8 cellular contexts compared by ENCODE assay signal in genomic region chr20:45835230-45836224, GRCh38. TPM values are rescaled to one million over a fixed set of nuclear protein-coding genes. Genes with fewer than 3 reads are reported as not detected.
A peak's percentile ranks its signal among the peaks of the same experiment; 100 is the strongest.
DNase-seq lines count a peak whose midpoint lies in the region.

No MANE protein-coding gene starts in this region.

- H3K27me3 ChIP-seq in GM23248 (replicated peaks; ENCODE audit: insufficient read depth) = no peaks in the 10 kb centered on the region

- in situ Hi-C loops in GM23248 (cut with MboI) = no loop called here
- in situ Hi-C loops in G401 (cut with HindIII; ENCODE audit: low sequenced_read_pairs) = no loop called here

- no peaks in the 10 kb centered on the region for H3K9me2 ChIP-seq in GM23248 (ENCODE audit: insufficient read depth)

- peak; percentile 95 for DNase-seq in GM23248
- DNase-seq in SIG-M5 (lab: John Stamatoyannopoulos, UW) = peak; percentile 10
- peak; percentile 76 for DNase-seq in fibroblast of peridontal ligament (ENCODE audit: extremely low read depth)
- DNase-seq in skeletal muscle cell (ENCODE audit: low read depth) = no peak
- no peak for DNase-seq in activated CD4-positive, CD25-positive, alpha-beta regulatory T cell treated with anti-CD3 and anti-CD28 coated beads, Interleukin-2, amount 50 U/mL, for 72 hours
- no peak for DNase-seq in NCI-H446 (lab: John Stamatoyannopoulos, UW)
- DNase-seq in T-helper 9 cell = no peak
- no peak for DNase-seq in G401 (ENCODE audit: low spot score)

- peak overlapping the region; percentile 6; the same call in 1 of the 2 replicates for H2AFZ ChIP-seq in GM23248

- peaks cover 32% of the 10 kb centered on the region for H3K4me1 ChIP-seq in GM23248 (ENCODE audit: insufficient read depth)

- H3K4me3 ChIP-seq in GM23248 (peak overlapping the region; percentile 92), skeletal muscle cell (ENCODE audit: low read depth, low read length) (peak overlapping the region; percentile 74)

- H3K4me2 ChIP-seq in GM23248 (ENCODE audit: unreplicated experiment) = peak overlapping the region; percentile 96

- no peaks in the 10 kb centered on the region for H4K20me1 ChIP-seq in GM23248 (ENCODE audit: insufficient read depth)

- H3F3A ChIP-seq in GM23248 (ENCODE audit: insufficient read depth) = peaks cover 37% of the 10 kb centered on the region; the same call in 1 of the 2 replicates

- peak overlapping the region; percentile 95 for H3K9ac ChIP-seq in GM23248

- H3K36me3 ChIP-seq in GM23248 (ENCODE audit: low read depth) = peaks cover 9% of the 10 kb centered on the region; the same call in 1 of the 2 replicates

- H3K79me2 ChIP-seq in GM23248 (ENCODE audit: insufficient read depth) = peaks cover 56% of the 10 kb centered on the region

- peak overlapping the region; percentile 97 for H3K27ac ChIP-seq in GM23248

- 4% methylated on average over 10 of the region's 10 CpGs for WGBS in GM23248 (ENCODE audit: low coverage in 1 of 2, low lambda C conversion rate in 2 of 2, missing lambda C conversion rate in 2 of 2), 2 experiments

- no peaks in the 10 kb centered on the region for H3K9me3 ChIP-seq in GM23248 (ENCODE audit: low read depth)

RNA-seq across cellular contexts. Expression of gene SNX21, which starts 1.9 kb away (rescaled TPM):
- 88.4 and 100 TPM in 2 replicates for total RNA-seq in GM23248 (2014; rRNA removed; shearing (Covaris generic))
- 50.9 and 54.7 TPM in 2 replicates for polyA plus RNA-seq in GM23248 (2016; fragmentation: Nextera tagmentation; extraction: Ambion mirVana)
- total RNA-seq in G401 (2014; rRNA removed; shearing (Covaris generic)) = 26.5 and 45.6 TPM in 2 replicates

RNA-seq across cellular contexts. Expression of gene TNNC2, which starts 8.4 kb away (rescaled TPM):
- not detected in 2 replicates for total RNA-seq in GM23248 (2014; rRNA removed; shearing (Covaris generic))
- 0.83 and 1.1 TPM in 2 replicates for polyA plus RNA-seq in GM23248 (2016; fragmentation: Nextera tagmentation; extraction: Ambion mirVana)
- total RNA-seq in G401 (2014; rRNA removed; shearing (Covaris generic)) = 1.3 and 1.8 TPM in 2 replicates

RNA-seq across cellular contexts. Expression of gene ACOT8, which starts 21.7 kb away (rescaled TPM):
- 37.2 and 55.2 TPM in 2 replicates for total RNA-seq in GM23248 (2014; rRNA removed; shearing (Covaris generic))
- 30.0 and 32.9 TPM in 2 replicates for polyA plus RNA-seq in GM23248 (2016; fragmentation: Nextera tagmentation; extraction: Ambion mirVana)
- total RNA-seq in G401 (2014; rRNA removed; shearing (Covaris generic)) = 32.4 and 43.3 TPM in 2 replicates

RNA-seq across cellular contexts. Expression of gene ZSWIM3, which starts 21.9 kb away (rescaled TPM):
- total RNA-seq in GM23248 (2014; rRNA removed; shearing (Covaris generic)) = 4.3 and 5.3 TPM in 2 replicates
- 1.9 and 2.0 TPM in 2 replicates for polyA plus RNA-seq in GM23248 (2016; fragmentation: Nextera tagmentation; extraction: Ambion mirVana)
- total RNA-seq in G401 (2014; rRNA removed; shearing (Covaris generic)) = 2.9 and 4.9 TPM in 2 replicates

RNA-seq across cellular contexts. Expression of gene UBE2C, which starts 23.1 kb away (rescaled TPM):
- total RNA-seq in GM23248 (2014; rRNA removed; shearing (Covaris generic)) = 33.8 and 38.8 TPM in 2 replicates
- 69.2 and 78.4 TPM in 2 replicates for polyA plus RNA-seq in GM23248 (2016; fragmentation: Nextera tagmentation; extraction: Ambion mirVana)
- total RNA-seq in G401 (2014; rRNA removed; shearing (Covaris generic)) = 75.4 and 83.0 TPM in 2 replicates

Comparison
In these comparisons a context has a peak if more than half of its experiments do, and no peak if none do; other contexts are left out.
1. DNase-seq: peak in GM23248 (single experiment), SIG-M5 (single experiment) and fibroblast of peridontal ligament (single experiment); none in skeletal muscle cell (single experiment), activated CD4-positive, CD25-positive, alpha-beta regulatory T cell treated with anti-CD3 and anti-CD28 coated beads, Interleukin-2, amount 50 U/mL, for 72 hours (single experiment), NCI-H446 (0 of 2), T-helper 9 cell (single experiment) and G401 (single experiment).